In the genomic region with DNA sequence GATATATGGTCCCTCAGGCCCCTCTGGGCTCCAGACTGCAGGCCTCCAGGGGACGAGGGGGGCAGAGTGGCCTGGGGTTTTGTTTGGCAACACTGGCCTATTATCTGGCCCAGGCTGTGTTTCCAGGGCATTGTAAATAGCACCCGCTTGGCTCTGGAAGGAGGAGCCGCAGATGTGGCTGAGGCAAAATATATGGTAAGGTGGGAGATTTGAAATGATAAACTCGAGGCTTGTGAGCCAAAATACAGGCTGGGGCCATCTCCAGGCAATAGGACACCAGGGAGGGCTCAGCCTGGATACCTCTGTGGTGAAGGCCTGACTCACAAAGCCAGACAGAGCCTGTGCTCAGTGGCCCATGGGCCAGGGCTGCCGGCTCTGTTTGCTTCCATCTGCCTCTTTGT, we compare ENCODE assay signal across 1 cellular context.
TF ChIP-seq lines count a peak whose summit lies in the region.

No MANE protein-coding gene starts in this region.

TF ChIP-seq in GM12878, 131 proteins besides CTCF, POLR2A, EP300 and RAD21 (continued from another document):
- TF ChIP-seq NFYA (IDR thresholded peaks at IDR 0.05; ENCODE audit: borderline replicate concordance, low read depth, low read length), result no peak
- TF ChIP-seq, protein P1, sequence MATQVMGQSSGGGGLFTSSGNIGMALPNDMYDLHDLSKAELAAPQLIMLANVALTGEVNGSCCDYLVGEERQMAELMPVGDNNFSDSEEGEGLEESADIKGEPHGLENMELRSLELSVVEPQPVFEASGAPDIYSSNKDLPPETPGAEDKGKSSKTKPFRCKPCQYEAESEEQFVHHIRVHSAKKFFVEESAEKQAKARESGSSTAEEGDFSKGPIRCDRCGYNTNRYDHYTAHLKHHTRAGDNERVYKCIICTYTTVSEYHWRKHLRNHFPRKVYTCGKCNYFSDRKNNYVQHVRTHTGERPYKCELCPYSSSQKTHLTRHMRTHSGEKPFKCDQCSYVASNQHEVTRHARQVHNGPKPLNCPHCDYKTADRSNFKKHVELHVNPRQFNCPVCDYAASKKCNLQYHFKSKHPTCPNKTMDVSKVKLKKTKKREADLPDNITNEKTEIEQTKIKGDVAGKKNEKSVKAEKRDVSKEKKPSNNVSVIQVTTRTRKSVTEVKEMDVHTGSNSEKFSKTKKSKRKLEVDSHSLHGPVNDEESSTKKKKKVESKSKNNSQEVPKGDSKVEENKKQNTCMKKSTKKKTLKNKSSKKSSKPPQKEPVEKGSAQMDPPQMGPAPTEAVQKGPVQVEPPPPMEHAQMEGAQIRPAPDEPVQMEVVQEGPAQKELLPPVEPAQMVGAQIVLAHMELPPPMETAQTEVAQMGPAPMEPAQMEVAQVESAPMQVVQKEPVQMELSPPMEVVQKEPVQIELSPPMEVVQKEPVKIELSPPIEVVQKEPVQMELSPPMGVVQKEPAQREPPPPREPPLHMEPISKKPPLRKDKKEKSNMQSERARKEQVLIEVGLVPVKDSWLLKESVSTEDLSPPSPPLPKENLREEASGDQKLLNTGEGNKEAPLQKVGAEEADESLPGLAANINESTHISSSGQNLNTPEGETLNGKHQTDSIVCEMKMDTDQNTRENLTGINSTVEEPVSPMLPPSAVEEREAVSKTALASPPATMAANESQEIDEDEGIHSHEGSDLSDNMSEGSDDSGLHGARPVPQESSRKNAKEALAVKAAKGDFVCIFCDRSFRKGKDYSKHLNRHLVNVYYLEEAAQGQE (IDR thresholded peaks at IDR 0.05; ENCODE audit: low read depth, low read length), result no peak
- TF ChIP-seq IRF4 (IDR thresholded peaks at IDR 0.05; ENCODE audit: low read depth, low read length), result no peak
- no peak for TF ChIP-seq SP1 (IDR thresholded peaks at IDR 0.05; ENCODE audit: low read depth, low read length)
- TF ChIP-seq ZNF622 (IDR thresholded peaks at IDR 0.05), result no peak
- TF ChIP-seq POU2F2 (IDR thresholded peaks at IDR 0.05; ENCODE audit: borderline replicate concordance, low read depth, low read length), result no peak
- TF ChIP-seq RUNX3 (IDR thresholded peaks at IDR 0.05; ENCODE audit: low read length), result no peak
- TF ChIP-seq SIN3A (IDR thresholded peaks at IDR 0.05; ENCODE audit: low read depth, low read length), result no peak
- no peak for TF ChIP-seq SIX5 (IDR thresholded peaks at IDR 0.05; ENCODE audit: low read depth, low read length, severe bottlenecking)
- no peak for TF ChIP-seq SREBF2 (IDR thresholded peaks at IDR 0.05; ENCODE audit: low read length)
- no peak for TF ChIP-seq CREM (IDR thresholded peaks at IDR 0.05; ENCODE audit: low read depth)
- TF ChIP-seq, protein P2, sequence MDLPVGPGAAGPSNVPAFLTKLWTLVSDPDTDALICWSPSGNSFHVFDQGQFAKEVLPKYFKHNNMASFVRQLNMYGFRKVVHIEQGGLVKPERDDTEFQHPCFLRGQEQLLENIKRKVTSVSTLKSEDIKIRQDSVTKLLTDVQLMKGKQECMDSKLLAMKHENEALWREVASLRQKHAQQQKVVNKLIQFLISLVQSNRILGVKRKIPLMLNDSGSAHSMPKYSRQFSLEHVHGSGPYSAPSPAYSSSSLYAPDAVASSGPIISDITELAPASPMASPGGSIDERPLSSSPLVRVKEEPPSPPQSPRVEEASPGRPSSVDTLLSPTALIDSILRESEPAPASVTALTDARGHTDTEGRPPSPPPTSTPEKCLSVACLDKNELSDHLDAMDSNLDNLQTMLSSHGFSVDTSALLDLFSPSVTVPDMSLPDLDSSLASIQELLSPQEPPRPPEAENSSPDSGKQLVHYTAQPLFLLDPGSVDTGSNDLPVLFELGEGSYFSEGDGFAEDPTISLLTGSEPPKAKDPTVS (IDR thresholded peaks at IDR 0.05; ENCODE audit: low read depth, low read length), result no peak
- TF ChIP-seq CBX3 (IDR thresholded peaks at IDR 0.05; ENCODE audit: borderline replicate concordance, low read depth), result no peak
- TF ChIP-seq NR2C1 (IDR thresholded peaks at IDR 0.05), result no peak
- TF ChIP-seq, protein P3, sequence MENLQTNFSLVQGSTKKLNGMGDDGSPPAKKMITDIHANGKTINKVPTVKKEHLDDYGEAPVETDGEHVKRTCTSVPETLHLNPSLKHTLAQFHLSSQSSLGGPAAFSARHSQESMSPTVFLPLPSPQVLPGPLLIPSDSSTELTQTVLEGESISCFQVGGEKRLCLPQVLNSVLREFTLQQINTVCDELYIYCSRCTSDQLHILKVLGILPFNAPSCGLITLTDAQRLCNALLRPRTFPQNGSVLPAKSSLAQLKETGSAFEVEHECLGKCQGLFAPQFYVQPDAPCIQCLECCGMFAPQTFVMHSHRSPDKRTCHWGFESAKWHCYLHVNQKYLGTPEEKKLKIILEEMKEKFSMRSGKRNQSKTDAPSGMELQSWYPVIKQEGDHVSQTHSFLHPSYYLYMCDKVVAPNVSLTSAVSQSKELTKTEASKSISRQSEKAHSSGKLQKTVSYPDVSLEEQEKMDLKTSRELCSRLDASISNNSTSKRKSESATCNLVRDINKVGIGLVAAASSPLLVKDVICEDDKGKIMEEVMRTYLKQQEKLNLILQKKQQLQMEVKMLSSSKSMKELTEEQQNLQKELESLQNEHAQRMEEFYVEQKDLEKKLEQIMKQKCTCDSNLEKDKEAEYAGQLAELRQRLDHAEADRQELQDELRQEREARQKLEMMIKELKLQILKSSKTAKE (IDR thresholded peaks at IDR 0.05; ENCODE audit: low read depth, poor library complexity, severe bottlenecking), result no peak
- TF ChIP-seq, protein P4, sequence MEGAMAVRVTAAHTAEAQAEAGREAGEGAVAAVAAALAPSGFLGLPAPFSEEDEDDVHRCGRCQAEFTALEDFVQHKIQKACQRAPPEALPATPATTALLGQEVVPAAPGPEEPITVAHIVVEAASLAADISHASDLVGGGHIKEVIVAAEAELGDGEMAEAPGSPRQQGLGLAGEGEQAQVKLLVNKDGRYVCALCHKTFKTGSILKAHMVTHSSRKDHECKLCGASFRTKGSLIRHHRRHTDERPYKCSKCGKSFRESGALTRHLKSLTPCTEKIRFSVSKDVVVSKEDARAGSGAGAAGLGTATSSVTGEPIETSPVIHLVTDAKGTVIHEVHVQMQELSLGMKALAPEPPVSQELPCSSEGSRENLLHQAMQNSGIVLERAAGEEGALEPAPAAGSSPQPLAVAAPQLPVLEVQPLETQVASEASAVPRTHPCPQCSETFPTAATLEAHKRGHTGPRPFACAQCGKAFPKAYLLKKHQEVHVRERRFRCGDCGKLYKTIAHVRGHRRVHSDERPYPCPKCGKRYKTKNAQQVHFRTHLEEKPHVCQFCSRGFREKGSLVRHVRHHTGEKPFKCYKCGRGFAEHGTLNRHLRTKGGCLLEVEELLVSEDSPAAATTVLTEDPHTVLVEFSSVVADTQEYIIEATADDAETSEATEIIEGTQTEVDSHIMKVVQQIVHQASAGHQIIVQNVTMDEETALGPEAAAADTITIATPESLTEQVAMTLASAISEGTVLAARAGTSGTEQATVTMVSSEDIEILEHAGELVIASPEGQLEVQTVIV (IDR thresholded peaks at IDR 0.05; ENCODE audit: borderline replicate concordance, partially characterized antibody), result no peak
- no peak for TF ChIP-seq SMAD5 (IDR thresholded peaks at IDR 0.05; ENCODE audit: low read depth)
